1 cellular context compared by ENCODE assay signal in genomic region chr4:128155231-128155855, GRCh38.
TF ChIP-seq lines count a peak whose summit lies in the region.

No MANE protein-coding gene starts in this region.

TF ChIP-seq in HepG2, 621 proteins besides CTCF, POLR2A, EP300 and RAD21 (continued from another document):
- TF ChIP-seq ETS1 (CRISPR knock-in tag; IDR thresholded peaks at IDR 0.05) (no peak), ZNF251 (CRISPR knock-in tag; IDR thresholded peaks at IDR 0.05) (no peak), CEBPB (IDR thresholded peaks at IDR 0.05; ENCODE audit: borderline replicate concordance, low read depth, low read length) (no peak), HBP1 (CRISPR knock-in tag; IDR thresholded peaks at IDR 0.05; ENCODE audit: low read depth) (no peak)
TF ChIP-seq in HepG2: peak in this region for 0.
